ENCODE assay signal across 13 cellular contexts in genomic region chrX:34875204-34875603, GRCh38.
DNase-seq lines count a peak whose midpoint lies in the region; ATAC-seq and TF ChIP-seq lines count a peak whose summit lies in the region.
"Had no signal": no experiment of that assay in that cellular context is flagged by ENCODE, and none has a peak within 500 bp of the region (broad histone marks: within the 10 kb centered on the region; RNA-seq: fewer than 3 reads in every experiment).

No MANE protein-coding gene starts in this region.

- no peaks in the 10 kb centered on the region for H3K9me3 Mint-ChIP-seq in CD4-positive, alpha-beta T cell

- H3K4me2 ChIP-seq in skeletal muscle satellite cell (ENCODE audit: low read length) = peak overlapping the region; percentile 63
- H3K4me2 ChIP-seq: PC-9 had no signal

- no peak overlapping the region for H3K4me3 Mint-ChIP-seq in CD4-positive, alpha-beta T cell
- H3K4me3 Mint-ChIP-seq: immature natural killer cell, natural killer cell had no signal

- peak; percentile 16 for DNase-seq in GM03348 (ENCODE audit: low spot score)
- no peak for DNase-seq in RWPE2 (ENCODE audit: low spot score)
- DNase-seq in fibroblast of pulmonary artery (ENCODE audit: low read depth) = peak; percentile 57
- DNase-seq in HuH-7 (ENCODE audit: low spot score) = no peak
- no peak for DNase-seq in CD4-positive, alpha-beta T cell
- no peak for DNase-seq in effector CD8-positive, alpha-beta T cell (lab: John Stamatoyannopoulos, UW)
- DNase-seq: DMS79; immature natural killer cell; natural killer cell; NCI-H146; PC-9; stimulated activated CD4-positive, alpha-beta T cell treated with anti-CD3 and anti-CD28 coated beads, Interleukin-15, amount 100 ng/mL, for 24 hours had no signal

- peak; percentile 58; the same call in 2 of the 3 replicates for ATAC-seq in RWPE2 (ENCODE audit: low read depth)
- ATAC-seq in CD4-positive, alpha-beta T cell (ENCODE audit: poor library complexity) = no peak
- ATAC-seq: natural killer cell had no signal

- H3K27me3 ChIP-seq in RWPE2 (ENCODE audit: insufficient read depth, poor library complexity, severe bottlenecking) (no peaks in the 10 kb centered on the region), skeletal muscle satellite cell (ENCODE audit: control insufficient read depth, insufficient read depth, low read length) (no peaks in the 10 kb centered on the region)
- no peaks in the 10 kb centered on the region for H3K27me3 ChIP-seq in CD4-positive, alpha-beta T cell (ENCODE audit: control insufficient read depth, insufficient read depth, low read length)

- no peaks in the 10 kb centered on the region for H3K9me3 ChIP-seq in RWPE2 (ENCODE audit: severe bottlenecking)
- no peaks in the 10 kb centered on the region for H3K9me3 ChIP-seq in skeletal muscle satellite cell (replicated peaks; ENCODE audit: low read length)
- no peaks in the 10 kb centered on the region for H3K9me3 ChIP-seq in CD4-positive, alpha-beta T cell (ENCODE audit: control insufficient read depth, low read length)

- intact Hi-C loops in CD4-positive, alpha-beta T cell (cut with DNase I, micrococcal nuclease) = no loop called here

- no peak overlapping the region for H3K4me3 ChIP-seq in RWPE2 (ENCODE audit: severe bottlenecking)
- no peak overlapping the region for H3K4me3 ChIP-seq in fibroblast of pulmonary artery (replicated peaks; ENCODE audit: low read depth, low read length)
- no peak overlapping the region for H3K4me3 ChIP-seq in skeletal muscle satellite cell (ENCODE audit: low read length)
- H3K4me3 ChIP-seq: PC-9 had no signal

- H3K36me3 Mint-ChIP-seq in CD4-positive, alpha-beta T cell (ENCODE audit: low read depth) = no peaks in the 10 kb centered on the region
- H3K36me3 Mint-ChIP-seq: immature natural killer cell, natural killer cell had no signal

- CTCF ChIA-PET in CD4-positive, alpha-beta T cell (lab: Charles Lee) = no interaction called here

- H3K27ac Mint-ChIP-seq in CD4-positive, alpha-beta T cell = no peak overlapping the region
- H3K27ac Mint-ChIP-seq: immature natural killer cell, natural killer cell had no signal

- no peak overlapping the region for H3K27ac ChIP-seq in RWPE2 (ENCODE audit: poor library complexity, severe bottlenecking)
- H3K27ac ChIP-seq in CD4-positive, alpha-beta T cell (ENCODE audit: low read depth, low read length) = no peak overlapping the region
- H3K27ac ChIP-seq: PC-9 had no signal

- no peaks in the 10 kb centered on the region for H3K4me1 Mint-ChIP-seq in CD4-positive, alpha-beta T cell (ENCODE audit: low read depth)
- H3K4me1 Mint-ChIP-seq: immature natural killer cell, natural killer cell had no signal

- H3K36me3 ChIP-seq in RWPE2 (ENCODE audit: low read depth) (no peaks in the 10 kb centered on the region), skeletal muscle satellite cell (ENCODE audit: insufficient read depth, low read length) (no peaks in the 10 kb centered on the region)

- no peaks in the 10 kb centered on the region for H3K27me3 Mint-ChIP-seq in CD4-positive, alpha-beta T cell

- no peak for TF ChIP-seq CTCF in RWPE2 (IDR thresholded peaks at IDR 0.05; ENCODE audit: poor library complexity, severe bottlenecking)
- TF ChIP-seq CTCF in fibroblast of pulmonary artery (IDR thresholded peaks at IDR 0.05; ENCODE audit: low read length, missing control alignments) = no peak
- no peak for TF ChIP-seq CTCF in CD4-positive, alpha-beta T cell (IDR thresholded peaks at IDR 0.05)

- peak overlapping the region; percentile 61 for H3K9ac ChIP-seq in skeletal muscle satellite cell (ENCODE audit: low read depth, low read length)

- no peaks in the 10 kb centered on the region for H3K4me1 ChIP-seq in RWPE2 (ENCODE audit: insufficient read depth, poor library complexity, severe bottlenecking)
- H3K4me1 ChIP-seq in skeletal muscle satellite cell (ENCODE audit: control insufficient read depth, insufficient read depth, low read length) = peaks cover 49% of the 10 kb centered on the region

- POLR2A ChIA-PET in CD4-positive, alpha-beta T cell (lab: Charles Lee) = no interaction called here

Comparison
In these comparisons a context has a peak if more than half of its experiments do, and no peak if none do; other contexts are left out.
1. DNase-seq: peak in GM03348 (single experiment) and fibroblast of pulmonary artery (single experiment); none in RWPE2 (single experiment), HuH-7 (single experiment), CD4-positive, alpha-beta T cell (0 of 10) and effector CD8-positive, alpha-beta T cell (single experiment).